Comparison of ENCODE assay signal across 14 cellular contexts in the genomic region with DNA sequence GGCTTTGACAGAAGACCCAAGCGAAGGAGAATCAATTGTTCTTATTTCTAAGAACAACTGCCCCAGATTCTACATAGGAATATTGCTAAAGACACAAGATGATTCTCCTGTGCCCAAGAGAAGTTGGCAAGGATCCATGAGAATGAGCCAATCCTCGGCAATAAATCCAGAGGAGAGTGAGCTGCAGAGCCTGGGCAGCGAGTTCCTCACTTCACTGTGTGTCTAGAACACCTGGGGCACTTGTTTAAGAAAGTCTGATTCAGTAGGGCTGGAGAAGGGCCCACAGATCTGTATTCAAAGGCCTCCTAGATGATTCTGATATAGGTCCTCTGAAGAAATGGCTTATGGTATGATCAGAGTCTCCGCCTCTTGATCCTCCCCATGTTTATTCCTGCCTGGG. TPM values are rescaled to one million over a fixed set of nuclear protein-coding genes. Genes with fewer than 3 reads are reported as not detected.
A peak's percentile ranks its signal among the peaks of the same experiment; 100 is the strongest.
DNase-seq lines count a peak whose midpoint lies in the region; ATAC-seq and TF ChIP-seq lines count a peak whose summit lies in the region.
"Had no signal": no experiment of that assay in that cellular context is flagged by ENCODE, and none has a peak within 500 bp of the region (broad histone marks: within the 10 kb centered on the region; RNA-seq: fewer than 3 reads in every experiment).

No MANE protein-coding gene starts in this region.

- no peaks in the 10 kb centered on the region for H3K27me3 Mint-ChIP-seq in Calu3 (ENCODE audit: unreplicated experiment)
- no peaks in the 10 kb centered on the region for H3K27me3 Mint-ChIP-seq in MCF 10A (ENCODE audit: insufficient read depth, unreplicated experiment)
- no peaks in the 10 kb centered on the region for H3K27me3 Mint-ChIP-seq in mesothelial cell of epicardium (ENCODE audit: low read depth)
- no peaks in the 10 kb centered on the region for H3K27me3 Mint-ChIP-seq in effector memory CD8-positive, alpha-beta T cell
- H3K27me3 Mint-ChIP-seq: memory B cell had no signal

- CTCF ChIA-PET in Calu3 (lab: Charles Lee) (no interaction called here), MCF 10A (lab: Yijun Ruan, JAX) (interaction anchor here (1.3 kb wide), 1 partner anchor 181 kb away, joined by 4 read pairs; no protein-coding TSS in a partner anchor)

- ATAC-seq in left cardiac atrium, result no peak
- no peak for ATAC-seq in GM18502 (IDR thresholded peaks at IDR 0.05; ENCODE audit: poor library complexity, unreplicated experiment)
- no peak for ATAC-seq in effector memory CD8-positive, alpha-beta T cell (replicated peaks)

- TF ChIP-seq CTCF in Calu3 (IDR thresholded peaks at IDR 0.05; ENCODE audit: unreplicated experiment) (no peak), MCF 10A (IDR thresholded peaks at IDR 0.05; ENCODE audit: unreplicated experiment) (no peak), mesothelial cell of epicardium (IDR thresholded peaks at IDR 0.05; ENCODE audit: unreplicated experiment) (no peak)

- intact Hi-C loops in Calu3 (cut with micrococcal nuclease; ENCODE audit: unreplicated experiment) (no loop called here), MCF 10A (cut with micrococcal nuclease) (loop anchor here (2.0 kb wide), 1 partner anchor 32 kb away; no protein-coding TSS in a partner anchor), left cardiac atrium (cut with DNase I) (no loop called here)

- POLR2A ChIA-PET in MCF 10A (lab: Yijun Ruan, JAX), result interaction anchor here (0.7 to 9.8 kb wide), 10 partner anchors 9 to 99 kb away, joined by 3 to 130 read pairs (median 4); partner anchors contain the start of gene GADD45A

- H3K27ac Mint-ChIP-seq in Calu3 (ENCODE audit: unreplicated experiment) (peak overlapping the region; percentile 16), MCF 10A (ENCODE audit: low read depth, unreplicated experiment) (peak overlapping the region; percentile 40), mesothelial cell of epicardium (peak overlapping the region; percentile 27)
- no peak overlapping the region for H3K27ac Mint-ChIP-seq in effector memory CD8-positive, alpha-beta T cell
- H3K27ac Mint-ChIP-seq: memory B cell had no signal

- H3K4me3 Mint-ChIP-seq in Calu3 (ENCODE audit: low read depth, unreplicated experiment), result no peak overlapping the region
- H3K4me3 Mint-ChIP-seq in MCF 10A (ENCODE audit: unreplicated experiment), result no peak overlapping the region
- no peak overlapping the region for H3K4me3 Mint-ChIP-seq in mesothelial cell of epicardium
- no peak overlapping the region for H3K4me3 Mint-ChIP-seq in effector memory CD8-positive, alpha-beta T cell
- H3K4me3 Mint-ChIP-seq: memory B cell had no signal

- DNase-seq in Calu3 (no peak), LoVo (ENCODE audit: low spot score) (peak; percentile 83), MCF 10A (ENCODE audit: unreplicated experiment) (peak; percentile 98), mesothelial cell of epicardium (ENCODE audit: low spot score in 2 of 2, unreplicated experiment in 2 of 2) (no peak), SW 1271 (lab: John Stamatoyannopoulos, UW) (no peak), left cardiac atrium (no peak)
- no peak for DNase-seq in effector memory CD8-positive, alpha-beta T cell
- DNase-seq: activated CD4-positive, CD25-positive, alpha-beta regulatory T cell treated with anti-CD3 and anti-CD28 coated beads, Interleukin-2, amount 50 U/mL, for 72 hours; central memory CD4-positive, alpha-beta T cell; heart left ventricle; NCI-H187; trophoblast cell had no signal

- H3K9me3 Mint-ChIP-seq in Calu3 (ENCODE audit: low read depth, unreplicated experiment), result no peaks in the 10 kb centered on the region
- no peaks in the 10 kb centered on the region for H3K9me3 Mint-ChIP-seq in MCF 10A (ENCODE audit: unreplicated experiment)
- H3K9me3 Mint-ChIP-seq in mesothelial cell of epicardium, result no peaks in the 10 kb centered on the region
- no peaks in the 10 kb centered on the region for H3K9me3 Mint-ChIP-seq in effector memory CD8-positive, alpha-beta T cell
- H3K9me3 Mint-ChIP-seq: memory B cell had no signal

- no TSS peak for BruUV-seq in Calu3 (replicated peaks; lab: Mats Ljungman, UMichigan)
- no TSS peak for BruUV-seq in MCF 10A (replicated peaks; lab: Mats Ljungman, UMichigan)

- peaks cover 5% of the 10 kb centered on the region for H3K36me3 Mint-ChIP-seq in Calu3 (ENCODE audit: insufficient read depth, unreplicated experiment)
- H3K36me3 Mint-ChIP-seq in MCF 10A (ENCODE audit: insufficient read depth, unreplicated experiment), result no peaks in the 10 kb centered on the region
- no peaks in the 10 kb centered on the region for H3K36me3 Mint-ChIP-seq in mesothelial cell of epicardium
- H3K36me3 Mint-ChIP-seq in effector memory CD8-positive, alpha-beta T cell (ENCODE audit: insufficient read depth), result no peaks in the 10 kb centered on the region
- H3K36me3 Mint-ChIP-seq: memory B cell had no signal

- peaks cover 59% of the 10 kb centered on the region for H3K4me1 Mint-ChIP-seq in Calu3 (ENCODE audit: low read depth, unreplicated experiment)
- peaks cover 44% of the 10 kb centered on the region for H3K4me1 Mint-ChIP-seq in MCF 10A (ENCODE audit: insufficient read depth, unreplicated experiment)
- H3K4me1 Mint-ChIP-seq in mesothelial cell of epicardium, result peaks cover 33% of the 10 kb centered on the region
- H3K4me1 Mint-ChIP-seq in effector memory CD8-positive, alpha-beta T cell (ENCODE audit: low read depth in 2 of 2), result peaks cover 0 to 2% of the 10 kb centered on the region in 2 donors
- H3K4me1 Mint-ChIP-seq: memory B cell had no signal

RNA-seq across cellular contexts. Expression of gene GADD45A, which starts 31.8 kb away (rescaled TPM):
- total RNA-seq in Calu3 (2022) (34.0 and 35.4 TPM in 2 replicates), MCF 10A (2022) (183 and 225 TPM in 2 replicates), mesothelial cell of epicardium (74.2 to 80.2 TPM (median 77.7 TPM) in 3 replicates), left cardiac atrium (10 to 100 TPM; 14.0 to 15.8 TPM)

Comparison
In these comparisons a context has a peak if more than half of its experiments do, and no peak if none do; other contexts are left out.
1. DNase-seq: peak in LoVo (single experiment) and MCF 10A (single experiment); none in Calu3 (single experiment), mesothelial cell of epicardium (0 of 2), SW 1271 (0 of 2), left cardiac atrium (single experiment) and effector memory CD8-positive, alpha-beta T cell (0 of 3).
2. H3K27ac Mint-ChIP-seq: peak in Calu3 (single experiment), MCF 10A (single experiment) and mesothelial cell of epicardium (single experiment); none in effector memory CD8-positive, alpha-beta T cell (0 of 2).